In the genomic region with DNA sequence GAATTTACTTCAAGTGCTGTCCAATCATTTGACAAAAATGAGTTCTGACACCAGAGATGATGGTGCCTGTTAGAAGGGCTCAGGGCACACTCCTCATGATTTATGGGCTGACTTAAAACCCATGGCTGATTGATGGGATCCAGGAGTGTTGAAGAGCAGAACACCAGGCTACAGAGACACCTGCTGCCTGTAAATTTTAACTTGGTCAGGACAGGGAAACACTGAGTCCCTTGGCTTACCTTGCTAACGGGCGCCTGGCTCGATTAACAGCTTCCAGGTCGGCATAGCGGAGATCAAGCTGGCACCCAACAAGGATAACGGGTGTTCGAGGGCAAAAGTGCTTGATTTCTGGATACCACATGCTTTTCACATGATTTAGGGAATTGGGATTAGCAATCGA, we compare ENCODE assay signal across 15 cellular contexts. TPM values are rescaled to one million over a fixed set of nuclear protein-coding genes. Genes with fewer than 3 reads are reported as not detected.
DNase-seq lines count a peak whose midpoint lies in the region; ATAC-seq and TF ChIP-seq lines count a peak whose summit lies in the region.
"Had no signal": no experiment of that assay in that cellular context is flagged by ENCODE, and none has a peak within 500 bp of the region (broad histone marks: within the 10 kb centered on the region; RNA-seq: fewer than 3 reads in every experiment).

No MANE protein-coding gene starts in this region.

- no peak for TF ChIP-seq CTCF in left ventricle myocardium inferior (IDR thresholded peaks at IDR 0.05; ENCODE audit: borderline replicate concordance)

- intact Hi-C loops in left ventricle myocardium inferior (cut with micrococcal nuclease) (no loop called here), left cardiac atrium (cut with DNase I) (no loop called here)

- no peaks in the 10 kb centered on the region for H3K4me1 Mint-ChIP-seq in stimulated activated naive CD8-positive, alpha-beta T cell treated with anti-CD3 and anti-CD28 coated beads, Interleukin-15, amount 100 ng/mL, for 72 hours
- H3K4me1 Mint-ChIP-seq: CD14-positive monocyte had no signal

- no peak overlapping the region for H3K27ac Mint-ChIP-seq in stimulated activated naive CD8-positive, alpha-beta T cell treated with anti-CD3 and anti-CD28 coated beads, Interleukin-15, amount 100 ng/mL, for 72 hours
- H3K27ac Mint-ChIP-seq: CD14-positive monocyte; CD8-positive, alpha-beta T cell had no signal

- H3K4me3 Mint-ChIP-seq in stimulated activated naive CD8-positive, alpha-beta T cell treated with anti-CD3 and anti-CD28 coated beads, Interleukin-15, amount 100 ng/mL, for 72 hours: no peak overlapping the region
- H3K4me3 Mint-ChIP-seq: CD14-positive monocyte; CD8-positive, alpha-beta T cell had no signal

- peaks cover 10% of the 10 kb centered on the region for H3K27me3 Mint-ChIP-seq in stimulated activated naive CD8-positive, alpha-beta T cell treated with anti-CD3 and anti-CD28 coated beads, Interleukin-15, amount 100 ng/mL, for 72 hours

- peak; percentile 56 for DNase-seq in DMS53 (lab: John Stamatoyannopoulos, UW)
- no peak for DNase-seq in DMS53 treated with DMSO at 0.1 percent for 48 hours (lab: John Stamatoyannopoulos, UW; ENCODE audit: unreplicated experiment)
- no peak for DNase-seq in left ventricle myocardium inferior
- DNase-seq in left cardiac atrium: no peak
- peak; percentile 29 for DNase-seq in SK-N-DZ (ENCODE audit: low spot score)
- DNase-seq in stimulated activated naive CD8-positive, alpha-beta T cell treated with anti-CD3 and anti-CD28 coated beads, Interleukin-15, amount 100 ng/mL, for 72 hours: no peak
- DNase-seq: CD8-positive, alpha-beta T cell; DMS79; GM23248; H7 had no signal

- H3K36me3 ChIP-seq in left ventricle myocardium inferior (peaks cover 26% of the 10 kb centered on the region), skeletal muscle tissue (ENCODE audit: control insufficient read depth in 3 of 3, insufficient read depth in 3 of 3, low read length in 3 of 3) (peaks cover 9 to 23% (median 11%) of the 10 kb centered on the region in 3 donors)

- H3K9me3 ChIP-seq in left ventricle myocardium inferior (replicated peaks) (no peaks in the 10 kb centered on the region), skeletal muscle tissue (ENCODE audit: control insufficient read depth in 3 of 3, low read length in 3 of 3) (no peaks in the 10 kb centered on the region)

- H3K9ac ChIP-seq in skeletal muscle tissue (ENCODE audit: low read depth in 1 of 3, low read length in 3 of 3): peak overlapping the region in 1 of 3 donors; percentile 9
- H3K9ac ChIP-seq: GM23248 had no signal

- ATAC-seq in left cardiac atrium (no peak), GM19397 (IDR thresholded peaks at IDR 0.05; ENCODE audit: unreplicated experiment) (no peak)
- no peak for ATAC-seq in stimulated activated naive CD8-positive, alpha-beta T cell treated with anti-CD3 and anti-CD28 coated beads, Interleukin-15, amount 100 ng/mL, for 72 hours
- ATAC-seq: CD8-positive, alpha-beta T cell; GM12878 had no signal

- H3K27me3 ChIP-seq in left ventricle myocardium inferior (ENCODE audit: low read depth): no peaks in the 10 kb centered on the region
- no peaks in the 10 kb centered on the region for H3K27me3 ChIP-seq in skeletal muscle tissue (ENCODE audit: control insufficient read depth in 3 of 3, insufficient read depth in 3 of 3, low read length in 3 of 3)

- H3K9me3 Mint-ChIP-seq in stimulated activated naive CD8-positive, alpha-beta T cell treated with anti-CD3 and anti-CD28 coated beads, Interleukin-15, amount 100 ng/mL, for 72 hours: no peaks in the 10 kb centered on the region
- H3K9me3 Mint-ChIP-seq: CD8-positive, alpha-beta T cell had no signal

- H3K27ac ChIP-seq in left ventricle myocardium inferior (replicated peaks) (peak overlapping the region; percentile 3), skeletal muscle tissue (ENCODE audit: low read depth, low read length) (peak overlapping the region; percentile 60)
- H3K27ac ChIP-seq: 22Rv1, GM23248 had no signal

- H3K4me1 ChIP-seq in left ventricle myocardium inferior (peaks cover 41% of the 10 kb centered on the region), skeletal muscle tissue (ENCODE audit: control insufficient read depth in 3 of 3, insufficient read depth in 3 of 3, low read length in 3 of 3) (peaks cover 30 to 39% (median 31%) of the 10 kb centered on the region in 3 donors)

- H3K4me3 ChIP-seq in left ventricle myocardium inferior: no peak overlapping the region
- H3K4me3 ChIP-seq in skeletal muscle tissue (ENCODE audit: low read length in 3 of 3): no peak overlapping the region
- H3K4me3 ChIP-seq: GM12878, GM23248 had no signal

RNA-seq across cellular contexts. Expression of gene RHOBTB1, which starts 51.4 kb away (rescaled TPM):
- total RNA-seq in left ventricle myocardium inferior (16.6 TPM), left cardiac atrium (10 to 100 TPM in 1 of 2 donors, 1 to 10 TPM in 1; 9.5 to 14.1 TPM), skeletal muscle tissue (29.2 TPM)
- polyA plus RNA-seq in SK-N-DZ (2014; cell fraction: cytosol; rRNA removed): 41.8 and 48.5 TPM in 2 replicates
- 66.6 and 67.1 TPM in 2 replicates for polyA plus RNA-seq in SK-N-DZ (2014; cell fraction: nucleus; rRNA removed)
- total RNA-seq: CD8-positive, alpha-beta T cell; GM12878 had no signal
- polyA plus RNA-seq: GM12878 had no signal

Comparison
In these comparisons a context has a peak if more than half of its experiments do, and no peak if none do; other contexts are left out.
1. DNase-seq: peak in DMS53 (single experiment) and SK-N-DZ (single experiment); none in DMS53 treated with DMSO at 0.1 percent for 48 hours (single experiment), left ventricle myocardium inferior (single experiment), left cardiac atrium (single experiment) and stimulated activated naive CD8-positive, alpha-beta T cell treated with anti-CD3 and anti-CD28 coated beads, Interleukin-15, amount 100 ng/mL, for 72 hours (0 of 2).